Comparison of ENCODE assay signal across 1 cellular context in the genomic region with DNA sequence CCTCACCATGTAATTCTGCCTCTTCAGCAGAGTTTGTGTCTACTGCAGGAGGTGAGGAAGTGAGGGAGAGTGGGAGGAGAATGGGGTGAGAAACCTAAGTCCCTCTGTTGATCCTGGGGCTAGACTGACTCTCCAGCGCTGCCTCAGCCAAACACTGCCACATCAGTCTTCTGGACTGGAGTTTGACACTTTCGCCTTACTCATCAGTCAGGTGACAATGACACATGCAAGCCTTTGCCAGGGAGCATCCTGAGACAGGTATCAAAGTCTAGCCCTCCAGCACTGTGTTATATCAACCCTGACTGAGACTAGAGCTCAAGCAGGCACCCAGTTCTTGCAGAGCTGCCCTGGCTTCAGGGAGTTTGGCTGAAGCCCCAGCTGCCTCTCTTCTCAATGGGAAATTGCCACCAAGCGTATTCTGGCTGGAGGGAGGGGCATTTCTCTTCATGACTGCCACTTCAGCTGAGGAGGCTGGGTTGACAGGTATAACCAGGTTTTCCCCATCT.
TF ChIP-seq lines count a peak whose summit lies in the region.

No MANE protein-coding gene starts in this region.

TF ChIP-seq in HepG2, 621 proteins besides CTCF, POLR2A, EP300 and RAD21 (continued from another document and continues in another):
- TF ChIP-seq, protein P1, sequence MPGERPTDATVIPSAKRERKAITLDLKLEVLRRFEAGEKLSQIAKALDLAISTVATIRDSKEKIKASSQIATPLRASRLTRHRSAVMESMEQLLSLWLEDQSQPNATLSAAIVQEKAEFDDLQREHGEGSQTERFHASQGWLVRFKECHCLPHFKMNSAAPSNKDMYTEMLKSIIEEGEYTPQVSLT (CRISPR knock-in tag; IDR thresholded peaks at IDR 0.05; ENCODE audit: borderline replicate concordance, low read depth) = no peak
- TF ChIP-seq RFX3 (CRISPR knock-in tag; IDR thresholded peaks at IDR 0.05) (no peak), BCL6 (CRISPR knock-in tag; IDR thresholded peaks at IDR 0.05) (peak; percentile 29; the same call in 1 of the 2 replicates), RAD51 (IDR thresholded peaks at IDR 0.05; ENCODE audit: borderline replicate concordance) (no peak), PPARG (CRISPR knock-in tag; conservative IDR thresholded peaks at IDR 0.05) (no peak), CCDC6 (CRISPR knock-in tag; IDR thresholded peaks at IDR 0.05) (no peak), ZFY (CRISPR knock-in tag; IDR thresholded peaks at IDR 0.05) (no peak), ZNF572 (CRISPR knock-in tag; IDR thresholded peaks at IDR 0.05) (0 out of 2 replicates have a peak, but pooled peaks have one; percentile 57), FOXM1 (CRISPR knock-in tag; IDR thresholded peaks at IDR 0.05) (no peak), MAFK (conservative IDR thresholded peaks at IDR 0.05 in 1 of 2, IDR thresholded peaks at IDR 0.05 in 1 of 2; ENCODE audit: low read length in 2 of 2) (peak; percentile 35 to 73), SP140L (CRISPR knock-in tag; IDR thresholded peaks at IDR 0.05; ENCODE audit: borderline replicate concordance) (no peak), TBP (CRISPR knock-in tag; IDR thresholded peaks at IDR 0.05) (no peak), ZNF709 (CRISPR knock-in tag; IDR thresholded peaks at IDR 0.05) (no peak), ZNF841 (CRISPR knock-in tag; IDR thresholded peaks at IDR 0.05; ENCODE audit: borderline replicate concordance) (no peak), ZNF567 (CRISPR knock-in tag; IDR thresholded peaks at IDR 0.05; ENCODE audit: borderline replicate concordance) (no peak), MLLT10 (CRISPR knock-in tag; IDR thresholded peaks at IDR 0.05) (no peak), CEBPB (IDR thresholded peaks at IDR 0.05; ENCODE audit: borderline replicate concordance, low read depth, low read length) (no peak), HNF4G (IDR thresholded peaks at IDR 0.05; ENCODE audit: borderline replicate concordance, low read depth, low read length) (peak; percentile 67; the same call in 1 of the 2 replicates), HNF4G (CRISPR knock-in tag; IDR thresholded peaks at IDR 0.05; ENCODE audit: borderline replicate concordance, low read depth) (no peak), SMAD3 (CRISPR knock-in tag; IDR thresholded peaks at IDR 0.05) (no peak), ZFP1 (CRISPR knock-in tag; IDR thresholded peaks at IDR 0.05) (0 out of 2 replicates have a peak, but pooled peaks have one; percentile 27), FOXK2 (IDR thresholded peaks at IDR 0.05) (no peak), ESRRA (CRISPR knock-in tag; IDR thresholded peaks at IDR 0.05; ENCODE audit: low read depth) (0 out of 2 replicates have a peak, but pooled peaks have one; percentile 24), GATAD2A (CRISPR knock-in tag; IDR thresholded peaks at IDR 0.05) (peak; percentile 58), ERF (CRISPR knock-in tag; IDR thresholded peaks at IDR 0.05) (0 out of 2 replicates have a peak, but pooled peaks have one; percentile 27), ZNF256 (CRISPR knock-in tag; conservative IDR thresholded peaks at IDR 0.05) (no peak), ZBTB7B (CRISPR knock-in tag; IDR thresholded peaks at IDR 0.05) (no peak), ZNF878 (CRISPR knock-in tag; IDR thresholded peaks at IDR 0.05) (no peak), ZBTB3 (CRISPR knock-in tag; IDR thresholded peaks at IDR 0.05; ENCODE audit: borderline replicate concordance, low read depth) (no peak), SIX1 (CRISPR knock-in tag; IDR thresholded peaks at IDR 0.05; ENCODE audit: borderline replicate concordance) (no peak), SETDB1 (CRISPR knock-in tag; IDR thresholded peaks at IDR 0.05; ENCODE audit: borderline replicate concordance) (no peak), STAG1 (CRISPR knock-in tag; IDR thresholded peaks at IDR 0.05) (no peak), ZNF557 (CRISPR knock-in tag; IDR thresholded peaks at IDR 0.05) (no peak), ZNF44 (CRISPR knock-in tag; IDR thresholded peaks at IDR 0.05) (no peak)
- TF ChIP-seq, protein P2, sequence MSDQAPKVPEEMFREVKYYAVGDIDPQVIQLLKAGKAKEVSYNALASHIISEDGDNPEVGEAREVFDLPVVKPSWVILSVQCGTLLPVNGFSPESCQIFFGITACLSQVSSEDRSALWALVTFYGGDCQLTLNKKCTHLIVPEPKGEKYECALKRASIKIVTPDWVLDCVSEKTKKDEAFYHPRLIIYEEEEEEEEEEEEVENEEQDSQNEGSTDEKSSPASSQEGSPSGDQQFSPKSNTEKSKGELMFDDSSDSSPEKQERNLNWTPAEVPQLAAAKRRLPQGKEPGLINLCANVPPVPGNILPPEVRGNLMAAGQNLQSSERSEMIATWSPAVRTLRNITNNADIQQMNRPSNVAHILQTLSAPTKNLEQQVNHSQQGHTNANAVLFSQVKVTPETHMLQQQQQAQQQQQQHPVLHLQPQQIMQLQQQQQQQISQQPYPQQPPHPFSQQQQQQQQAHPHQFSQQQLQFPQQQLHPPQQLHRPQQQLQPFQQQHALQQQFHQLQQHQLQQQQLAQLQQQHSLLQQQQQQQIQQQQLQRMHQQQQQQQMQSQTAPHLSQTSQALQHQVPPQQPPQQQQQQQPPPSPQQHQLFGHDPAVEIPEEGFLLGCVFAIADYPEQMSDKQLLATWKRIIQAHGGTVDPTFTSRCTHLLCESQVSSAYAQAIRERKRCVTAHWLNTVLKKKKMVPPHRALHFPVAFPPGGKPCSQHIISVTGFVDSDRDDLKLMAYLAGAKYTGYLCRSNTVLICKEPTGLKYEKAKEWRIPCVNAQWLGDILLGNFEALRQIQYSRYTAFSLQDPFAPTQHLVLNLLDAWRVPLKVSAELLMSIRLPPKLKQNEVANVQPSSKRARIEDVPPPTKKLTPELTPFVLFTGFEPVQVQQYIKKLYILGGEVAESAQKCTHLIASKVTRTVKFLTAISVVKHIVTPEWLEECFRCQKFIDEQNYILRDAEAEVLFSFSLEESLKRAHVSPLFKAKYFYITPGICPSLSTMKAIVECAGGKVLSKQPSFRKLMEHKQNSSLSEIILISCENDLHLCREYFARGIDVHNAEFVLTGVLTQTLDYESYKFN (CRISPR knock-in tag; conservative IDR thresholded peaks at IDR 0.05) = peak; percentile 28; the same call in 1 of the 2 replicates
- TF ChIP-seq, protein P3, sequence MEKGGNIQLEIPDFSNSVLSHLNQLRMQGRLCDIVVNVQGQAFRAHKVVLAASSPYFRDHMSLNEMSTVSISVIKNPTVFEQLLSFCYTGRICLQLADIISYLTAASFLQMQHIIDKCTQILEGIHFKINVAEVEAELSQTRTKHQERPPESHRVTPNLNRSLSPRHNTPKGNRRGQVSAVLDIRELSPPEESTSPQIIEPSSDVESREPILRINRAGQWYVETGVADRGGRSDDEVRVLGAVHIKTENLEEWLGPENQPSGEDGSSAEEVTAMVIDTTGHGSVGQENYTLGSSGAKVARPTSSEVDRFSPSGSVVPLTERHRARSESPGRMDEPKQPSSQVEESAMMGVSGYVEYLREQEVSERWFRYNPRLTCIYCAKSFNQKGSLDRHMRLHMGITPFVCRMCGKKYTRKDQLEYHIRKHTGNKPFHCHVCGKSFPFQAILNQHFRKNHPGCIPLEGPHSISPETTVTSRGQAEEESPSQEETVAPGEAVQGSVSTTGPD (CRISPR knock-in tag; IDR thresholded peaks at IDR 0.05) = 0 out of 2 replicates have a peak, but pooled peaks have one; percentile 33
- TF ChIP-seq, protein P4, sequence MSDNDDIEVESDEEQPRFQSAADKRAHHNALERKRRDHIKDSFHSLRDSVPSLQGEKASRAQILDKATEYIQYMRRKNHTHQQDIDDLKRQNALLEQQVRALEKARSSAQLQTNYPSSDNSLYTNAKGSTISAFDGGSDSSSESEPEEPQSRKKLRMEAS (IDR thresholded peaks at IDR 0.05) = peak; percentile 34; the same call in 1 of the 2 replicates
- TF ChIP-seq, protein P5, sequence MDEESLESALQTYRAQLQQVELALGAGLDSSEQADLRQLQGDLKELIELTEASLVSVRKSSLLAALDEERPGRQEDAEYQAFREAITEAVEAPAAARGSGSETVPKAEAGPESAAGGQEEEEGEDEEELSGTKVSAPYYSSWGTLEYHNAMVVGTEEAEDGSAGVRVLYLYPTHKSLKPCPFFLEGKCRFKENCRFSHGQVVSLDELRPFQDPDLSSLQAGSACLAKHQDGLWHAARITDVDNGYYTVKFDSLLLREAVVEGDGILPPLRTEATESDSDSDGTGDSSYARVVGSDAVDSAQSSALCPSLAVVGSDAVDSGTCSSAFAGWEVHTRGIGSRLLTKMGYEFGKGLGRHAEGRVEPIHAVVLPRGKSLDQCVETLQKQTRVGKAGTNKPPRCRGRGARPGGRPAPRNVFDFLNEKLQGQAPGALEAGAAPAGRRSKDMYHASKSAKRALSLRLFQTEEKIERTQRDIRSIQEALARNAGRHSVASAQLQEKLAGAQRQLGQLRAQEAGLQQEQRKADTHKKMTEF (CRISPR knock-in tag; IDR thresholded peaks at IDR 0.05) = peak; percentile 26; the same call in 1 of the 2 replicates
- TF ChIP-seq, protein P6, sequence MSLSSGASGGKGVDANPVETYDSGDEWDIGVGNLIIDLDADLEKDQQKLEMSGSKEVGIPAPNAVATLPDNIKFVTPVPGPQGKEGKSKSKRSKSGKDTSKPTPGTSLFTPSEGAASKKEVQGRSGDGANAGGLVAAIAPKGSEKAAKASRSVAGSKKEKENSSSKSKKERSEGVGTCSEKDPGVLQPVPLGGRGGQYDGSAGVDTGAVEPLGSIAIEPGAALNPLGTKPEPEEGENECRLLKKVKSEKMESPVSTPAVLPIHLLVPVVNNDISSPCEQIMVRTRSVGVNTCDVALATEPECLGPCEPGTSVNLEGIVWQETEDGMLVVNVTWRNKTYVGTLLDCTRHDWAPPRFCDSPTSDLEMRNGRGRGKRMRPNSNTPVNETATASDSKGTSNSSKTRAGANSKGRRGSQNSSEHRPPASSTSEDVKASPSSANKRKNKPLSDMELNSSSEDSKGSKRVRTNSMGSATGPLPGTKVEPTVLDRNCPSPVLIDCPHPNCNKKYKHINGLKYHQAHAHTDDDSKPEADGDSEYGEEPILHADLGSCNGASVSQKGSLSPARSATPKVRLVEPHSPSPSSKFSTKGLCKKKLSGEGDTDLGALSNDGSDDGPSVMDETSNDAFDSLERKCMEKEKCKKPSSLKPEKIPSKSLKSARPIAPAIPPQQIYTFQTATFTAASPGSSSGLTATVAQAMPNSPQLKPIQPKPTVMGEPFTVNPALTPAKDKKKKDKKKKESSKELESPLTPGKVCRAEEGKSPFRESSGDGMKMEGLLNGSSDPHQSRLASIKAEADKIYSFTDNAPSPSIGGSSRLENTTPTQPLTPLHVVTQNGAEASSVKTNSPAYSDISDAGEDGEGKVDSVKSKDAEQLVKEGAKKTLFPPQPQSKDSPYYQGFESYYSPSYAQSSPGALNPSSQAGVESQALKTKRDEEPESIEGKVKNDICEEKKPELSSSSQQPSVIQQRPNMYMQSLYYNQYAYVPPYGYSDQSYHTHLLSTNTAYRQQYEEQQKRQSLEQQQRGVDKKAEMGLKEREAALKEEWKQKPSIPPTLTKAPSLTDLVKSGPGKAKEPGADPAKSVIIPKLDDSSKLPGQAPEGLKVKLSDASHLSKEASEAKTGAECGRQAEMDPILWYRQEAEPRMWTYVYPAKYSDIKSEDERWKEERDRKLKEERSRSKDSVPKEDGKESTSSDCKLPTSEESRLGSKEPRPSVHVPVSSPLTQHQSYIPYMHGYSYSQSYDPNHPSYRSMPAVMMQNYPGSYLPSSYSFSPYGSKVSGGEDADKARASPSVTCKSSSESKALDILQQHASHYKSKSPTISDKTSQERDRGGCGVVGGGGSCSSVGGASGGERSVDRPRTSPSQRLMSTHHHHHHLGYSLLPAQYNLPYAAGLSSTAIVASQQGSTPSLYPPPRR (CRISPR knock-in tag; IDR thresholded peaks at IDR 0.05; ENCODE audit: borderline replicate concordance) = no peak
- TF ChIP-seq, protein P7, sequence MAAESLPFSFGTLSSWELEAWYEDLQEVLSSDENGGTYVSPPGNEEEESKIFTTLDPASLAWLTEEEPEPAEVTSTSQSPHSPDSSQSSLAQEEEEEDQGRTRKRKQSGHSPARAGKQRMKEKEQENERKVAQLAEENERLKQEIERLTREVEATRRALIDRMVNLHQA (CRISPR knock-in tag; IDR thresholded peaks at IDR 0.05) = no peak
- TF ChIP-seq, protein P8, sequence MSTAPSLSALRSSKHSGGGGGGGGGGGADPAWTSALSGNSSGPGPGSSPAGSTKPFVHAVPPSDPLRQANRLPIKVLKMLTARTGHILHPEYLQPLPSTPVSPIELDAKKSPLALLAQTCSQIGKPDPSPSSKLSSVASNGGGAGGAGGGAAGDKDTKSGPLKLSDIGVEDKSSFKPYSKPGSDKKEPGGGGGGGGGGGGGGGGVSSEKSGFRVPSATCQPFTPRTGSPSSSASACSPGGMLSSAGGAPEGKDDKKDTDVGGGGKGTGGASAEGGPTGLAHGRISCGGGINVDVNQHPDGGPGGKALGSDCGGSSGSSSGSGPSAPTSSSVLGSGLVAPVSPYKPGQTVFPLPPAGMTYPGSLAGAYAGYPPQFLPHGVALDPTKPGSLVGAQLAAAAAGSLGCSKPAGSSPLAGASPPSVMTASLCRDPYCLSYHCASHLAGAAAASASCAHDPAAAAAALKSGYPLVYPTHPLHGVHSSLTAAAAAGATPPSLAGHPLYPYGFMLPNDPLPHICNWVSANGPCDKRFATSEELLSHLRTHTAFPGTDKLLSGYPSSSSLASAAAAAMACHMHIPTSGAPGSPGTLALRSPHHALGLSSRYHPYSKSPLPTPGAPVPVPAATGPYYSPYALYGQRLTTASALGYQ (CRISPR knock-in tag; IDR thresholded peaks at IDR 0.05) = no peak
- TF ChIP-seq, protein P9, sequence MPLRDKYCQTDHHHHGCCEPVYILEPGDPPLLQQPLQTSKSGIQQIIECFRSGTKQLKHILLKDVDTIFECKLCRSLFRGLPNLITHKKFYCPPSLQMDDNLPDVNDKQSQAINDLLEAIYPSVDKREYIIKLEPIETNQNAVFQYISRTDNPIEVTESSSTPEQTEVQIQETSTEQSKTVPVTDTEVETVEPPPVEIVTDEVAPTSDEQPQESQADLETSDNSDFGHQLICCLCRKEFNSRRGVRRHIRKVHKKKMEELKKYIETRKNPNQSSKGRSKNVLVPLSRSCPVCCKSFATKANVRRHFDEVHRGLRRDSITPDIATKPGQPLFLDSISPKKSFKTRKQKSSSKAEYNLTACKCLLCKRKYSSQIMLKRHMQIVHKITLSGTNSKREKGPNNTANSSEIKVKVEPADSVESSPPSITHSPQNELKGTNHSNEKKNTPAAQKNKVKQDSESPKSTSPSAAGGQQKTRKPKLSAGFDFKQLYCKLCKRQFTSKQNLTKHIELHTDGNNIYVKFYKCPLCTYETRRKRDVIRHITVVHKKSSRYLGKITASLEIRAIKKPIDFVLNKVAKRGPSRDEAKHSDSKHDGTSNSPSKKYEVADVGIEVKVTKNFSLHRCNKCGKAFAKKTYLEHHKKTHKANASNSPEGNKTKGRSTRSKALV (CRISPR knock-in tag; IDR thresholded peaks at IDR 0.05) = no peak
- TF ChIP-seq, protein P10, sequence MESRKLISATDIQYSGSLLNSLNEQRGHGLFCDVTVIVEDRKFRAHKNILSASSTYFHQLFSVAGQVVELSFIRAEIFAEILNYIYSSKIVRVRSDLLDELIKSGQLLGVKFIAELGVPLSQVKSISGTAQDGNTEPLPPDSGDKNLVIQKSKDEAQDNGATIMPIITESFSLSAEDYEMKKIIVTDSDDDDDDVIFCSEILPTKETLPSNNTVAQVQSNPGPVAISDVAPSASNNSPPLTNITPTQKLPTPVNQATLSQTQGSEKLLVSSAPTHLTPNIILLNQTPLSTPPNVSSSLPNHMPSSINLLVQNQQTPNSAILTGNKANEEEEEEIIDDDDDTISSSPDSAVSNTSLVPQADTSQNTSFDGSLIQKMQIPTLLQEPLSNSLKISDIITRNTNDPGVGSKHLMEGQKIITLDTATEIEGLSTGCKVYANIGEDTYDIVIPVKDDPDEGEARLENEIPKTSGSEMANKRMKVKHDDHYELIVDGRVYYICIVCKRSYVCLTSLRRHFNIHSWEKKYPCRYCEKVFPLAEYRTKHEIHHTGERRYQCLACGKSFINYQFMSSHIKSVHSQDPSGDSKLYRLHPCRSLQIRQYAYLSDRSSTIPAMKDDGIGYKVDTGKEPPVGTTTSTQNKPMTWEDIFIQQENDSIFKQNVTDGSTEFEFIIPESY (CRISPR knock-in tag; IDR thresholded peaks at IDR 0.05) = no peak
